Comparison of ENCODE assay signal across 9 cellular contexts in the genomic region with DNA sequence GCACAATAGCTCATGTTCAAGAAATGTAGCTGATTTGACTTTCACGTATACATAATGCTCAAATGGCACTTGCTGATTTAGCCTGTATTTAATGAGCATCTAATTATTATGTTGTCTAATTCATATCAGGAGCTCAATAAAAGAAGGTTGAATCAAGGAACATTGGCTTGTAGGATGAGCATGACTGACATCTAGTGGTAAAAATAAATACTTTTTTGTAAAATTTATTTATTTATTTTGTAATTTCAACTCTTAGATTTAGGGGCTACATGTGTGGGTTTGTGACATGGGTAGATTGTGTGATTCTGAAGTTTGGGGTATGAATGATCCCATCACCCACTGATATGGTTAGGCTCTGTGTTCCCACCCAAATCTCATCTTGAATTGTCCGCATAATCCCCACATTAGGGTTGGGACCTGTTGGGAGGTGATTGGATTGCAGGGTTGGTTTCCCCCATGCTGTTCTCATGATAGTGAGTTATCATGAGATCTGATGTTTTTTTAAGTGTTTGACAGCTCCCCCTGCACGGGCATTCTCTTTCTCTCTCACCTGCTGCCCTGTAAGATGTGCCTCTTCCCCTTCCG. TPM values are rescaled to one million over a fixed set of nuclear protein-coding genes. Genes with fewer than 3 reads are reported as not detected.
DNase-seq lines count a peak whose midpoint lies in the region; ATAC-seq, FAIRE-seq and TF ChIP-seq lines count a peak whose summit lies in the region.
"Had no signal": no experiment of that assay in that cellular context is flagged by ENCODE, and none has a peak within 500 bp of the region (broad histone marks: within the 10 kb centered on the region; RNA-seq: fewer than 3 reads in every experiment).

No MANE protein-coding gene starts in this region.

- H3K79me2 ChIP-seq in astrocyte (ENCODE audit: insufficient read depth, low read length), result no peaks in the 10 kb centered on the region

- no peaks in the 10 kb centered on the region for H3K4me1 Mint-ChIP-seq in astrocyte (ENCODE audit: low read depth, unreplicated experiment)
- no peaks in the 10 kb centered on the region for H3K4me1 Mint-ChIP-seq in activated CD4-positive, alpha-beta memory T cell treated with anti-CD3 and anti-CD28 coated beads, Interleukin-2, amount 10 ng/mL, durations not matched to agents 7 days and 5 days
- H3K4me1 Mint-ChIP-seq: activated naive CD4-positive, alpha-beta T cell treated with anti-CD3 and anti-CD28 coated beads, Interleukin-2, amount 50 U/mL, for 24 hours had no signal

- no peak for FAIRE-seq in astrocyte (lab: Jason Lieb, UNC)

- H3K9me3 ChIP-seq in astrocyte (ENCODE audit: insufficient read depth, low read depth, low read length), result no peaks in the 10 kb centered on the region

- H3K4me2 ChIP-seq in astrocyte (ENCODE audit: low read length), result no peak overlapping the region

- no peak overlapping the region for H3K4me3 ChIP-seq in astrocyte (ENCODE audit: insufficient read depth, low read depth, low read length)

- no peaks in the 10 kb centered on the region for H3K9me3 Mint-ChIP-seq in astrocyte (ENCODE audit: unreplicated experiment)
- H3K9me3 Mint-ChIP-seq in activated CD4-positive, alpha-beta memory T cell treated with anti-CD3 and anti-CD28 coated beads, Interleukin-2, amount 10 ng/mL, durations not matched to agents 7 days and 5 days, result no peaks in the 10 kb centered on the region
- H3K9me3 Mint-ChIP-seq: activated naive CD4-positive, alpha-beta T cell treated with anti-CD3 and anti-CD28 coated beads, Interleukin-2, amount 50 U/mL, for 24 hours had no signal

- no peaks in the 10 kb centered on the region for H3K36me3 ChIP-seq in astrocyte (ENCODE audit: insufficient read depth, low read length)

- CTCF ChIA-PET in activated CD4-positive, alpha-beta memory T cell treated with anti-CD3 and anti-CD28 coated beads, Interleukin-2, amount 10 ng/mL, durations not matched to agents 7 days and 5 days (lab: Charles Lee), result interaction anchor here (0.8 to 1.2 kb wide), 5 partner anchors 9 to 460 kb away, joined by 3 to 6 read pairs (median 4); a partner anchor contains a TSS

- POLR2A ChIA-PET in activated CD4-positive, alpha-beta memory T cell treated with anti-CD3 and anti-CD28 coated beads, Interleukin-2, amount 10 ng/mL, durations not matched to agents 7 days and 5 days (lab: Charles Lee), result no interaction called here

- DNase-seq in DMS79 (lab: John Stamatoyannopoulos, UW), result peak; percentile 4
- DNase-seq in Kasumi-1 (lab: John Stamatoyannopoulos, UW), result peak; percentile 76 to 83
- peak; percentile 1 for DNase-seq in astrocyte (ENCODE audit: low read depth)
- DNase-seq in lung microvascular endothelial cell (ENCODE audit: low read depth in 2 of 2), result peak; percentile 16 to 23
- no peak for DNase-seq in T1000 (lab: John Stamatoyannopoulos, UW)
- DNase-seq in activated CD4-positive, alpha-beta memory T cell treated with anti-CD3 and anti-CD28 coated beads, Interleukin-2, amount 10 ng/mL, durations not matched to agents 7 days and 5 days, result no peak

- H3K27me3 Mint-ChIP-seq in astrocyte (ENCODE audit: low read depth, unreplicated experiment), result no peaks in the 10 kb centered on the region
- H3K27me3 Mint-ChIP-seq in activated CD4-positive, alpha-beta memory T cell treated with anti-CD3 and anti-CD28 coated beads, Interleukin-2, amount 10 ng/mL, durations not matched to agents 7 days and 5 days, result peaks cover 2% of the 10 kb centered on the region

- H4K20me1 ChIP-seq in astrocyte (ENCODE audit: insufficient read depth, low read length), result no peaks in the 10 kb centered on the region

- H3K36me3 Mint-ChIP-seq in astrocyte (ENCODE audit: low read depth, unreplicated experiment), result no peaks in the 10 kb centered on the region
- H3K36me3 Mint-ChIP-seq in activated CD4-positive, alpha-beta memory T cell treated with anti-CD3 and anti-CD28 coated beads, Interleukin-2, amount 10 ng/mL, durations not matched to agents 7 days and 5 days (ENCODE audit: low read depth), result no peaks in the 10 kb centered on the region
- H3K36me3 Mint-ChIP-seq: activated naive CD4-positive, alpha-beta T cell treated with anti-CD3 and anti-CD28 coated beads, Interleukin-2, amount 50 U/mL, for 24 hours had no signal

- ATAC-seq in HG02885 (IDR thresholded peaks at IDR 0.05; ENCODE audit: poor library complexity, unreplicated experiment) (no peak), GM18873 (IDR thresholded peaks at IDR 0.05; ENCODE audit: low FRiP score, unreplicated experiment) (no peak)

- TF ChIP-seq CTCF in astrocyte (IDR thresholded peaks at IDR 0.05; ENCODE audit: insufficient read depth, low read depth, low read length), result peak; percentile 36

- H2AFZ ChIP-seq in astrocyte (ENCODE audit: low read depth, low read length), result no peak overlapping the region

- no peak overlapping the region for H3K27ac Mint-ChIP-seq in astrocyte (ENCODE audit: unreplicated experiment)
- H3K27ac Mint-ChIP-seq in activated CD4-positive, alpha-beta memory T cell treated with anti-CD3 and anti-CD28 coated beads, Interleukin-2, amount 10 ng/mL, durations not matched to agents 7 days and 5 days, result no peak overlapping the region
- H3K27ac Mint-ChIP-seq: activated naive CD4-positive, alpha-beta T cell treated with anti-CD3 and anti-CD28 coated beads, Interleukin-2, amount 50 U/mL, for 24 hours had no signal

- no peak overlapping the region for H3K9ac ChIP-seq in astrocyte (ENCODE audit: low read length)

- H3K4me1 ChIP-seq in astrocyte (ENCODE audit: insufficient read depth, low read length), result no peaks in the 10 kb centered on the region

- H3K4me3 Mint-ChIP-seq in astrocyte (ENCODE audit: unreplicated experiment), result no peak overlapping the region
- H3K4me3 Mint-ChIP-seq in activated CD4-positive, alpha-beta memory T cell treated with anti-CD3 and anti-CD28 coated beads, Interleukin-2, amount 10 ng/mL, durations not matched to agents 7 days and 5 days, result no peak overlapping the region
- H3K4me3 Mint-ChIP-seq: activated naive CD4-positive, alpha-beta T cell treated with anti-CD3 and anti-CD28 coated beads, Interleukin-2, amount 50 U/mL, for 24 hours had no signal

- H3K27ac ChIP-seq in astrocyte (ENCODE audit: low read depth, low read length), result no peak overlapping the region

- H3K27me3 ChIP-seq in astrocyte (ENCODE audit: insufficient read depth, low read length), result no peaks in the 10 kb centered on the region

RNA-seq across cellular contexts. Expression of a gene that starts 1.7 kb away (rescaled TPM):
- total RNA-seq in astrocyte, result not detected in 2 replicates
- total RNA-seq in lung microvascular endothelial cell, result not detected in 2 replicates
- not detected for total RNA-seq in activated CD4-positive, alpha-beta memory T cell treated with anti-CD3 and anti-CD28 coated beads, Interleukin-2, amount 10 ng/mL, durations not matched to agents 7 days and 5 days

RNA-seq across cellular contexts. Expression of a gene that starts 10.9 kb away (rescaled TPM):
- total RNA-seq in astrocyte (not detected in 2 replicates), lung microvascular endothelial cell (not detected in 2 replicates)
- not detected for total RNA-seq in activated CD4-positive, alpha-beta memory T cell treated with anti-CD3 and anti-CD28 coated beads, Interleukin-2, amount 10 ng/mL, durations not matched to agents 7 days and 5 days

RNA-seq across cellular contexts. Expression of a gene that starts 33.8 kb away (rescaled TPM):
- total RNA-seq in astrocyte (not detected in 2 replicates), lung microvascular endothelial cell (not detected in 2 replicates)
- not detected for total RNA-seq in activated CD4-positive, alpha-beta memory T cell treated with anti-CD3 and anti-CD28 coated beads, Interleukin-2, amount 10 ng/mL, durations not matched to agents 7 days and 5 days

RNA-seq across cellular contexts. Expression of a gene that starts 49.6 kb away (rescaled TPM):
- total RNA-seq in astrocyte (not detected in 2 replicates), lung microvascular endothelial cell (not detected in 2 replicates)
- total RNA-seq in activated CD4-positive, alpha-beta memory T cell treated with anti-CD3 and anti-CD28 coated beads, Interleukin-2, amount 10 ng/mL, durations not matched to agents 7 days and 5 days, result not detected

RNA-seq across cellular contexts. Expression of a gene that starts 50.7 kb away (rescaled TPM):
- total RNA-seq in astrocyte (not detected in 2 replicates), lung microvascular endothelial cell (not detected in 2 replicates)
- total RNA-seq in activated CD4-positive, alpha-beta memory T cell treated with anti-CD3 and anti-CD28 coated beads, Interleukin-2, amount 10 ng/mL, durations not matched to agents 7 days and 5 days, result not detected

Comparison
In these comparisons a context has a peak if more than half of its experiments do, and no peak if none do; other contexts are left out.
1. DNase-seq: peak in DMS79 (single experiment), Kasumi-1 (2 of 2), astrocyte (single experiment) and lung microvascular endothelial cell (2 of 2); none in T1000 (single experiment) and activated CD4-positive, alpha-beta memory T cell treated with anti-CD3 and anti-CD28 coated beads, Interleukin-2, amount 10 ng/mL, durations not matched to agents 7 days and 5 days (single experiment).